Comparison of ENCODE assay signal across 16 cellular contexts in the genomic region with DNA sequence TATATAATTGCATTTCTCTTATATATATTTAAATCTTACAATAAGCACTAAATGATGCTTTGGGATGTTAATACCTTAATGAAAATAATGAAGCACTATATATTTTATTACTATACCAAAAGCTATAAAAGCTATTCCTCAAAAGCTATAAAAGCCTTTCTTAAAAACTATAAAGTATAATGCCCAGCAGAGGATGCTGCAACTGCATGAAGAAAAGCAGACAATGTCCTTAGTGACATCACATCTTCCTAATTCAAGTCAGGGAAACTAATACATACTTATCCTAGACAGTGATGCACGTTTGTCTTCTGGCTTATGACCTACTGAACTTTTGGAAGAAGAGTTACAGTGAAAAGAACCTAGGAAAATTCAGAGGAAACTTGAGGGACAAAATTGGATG. TPM values are rescaled to one million over a fixed set of nuclear protein-coding genes. Genes with fewer than 3 reads are reported as not detected.
DNase-seq lines count a peak whose midpoint lies in the region; ATAC-seq, FAIRE-seq and TF ChIP-seq lines count a peak whose summit lies in the region.
"Had no signal": no experiment of that assay in that cellular context is flagged by ENCODE, and none has a peak within 500 bp of the region (broad histone marks: within the 10 kb centered on the region; RNA-seq: fewer than 3 reads in every experiment).

No MANE protein-coding gene starts in this region.

- FAIRE-seq in D721Med (lab: Jason Lieb, UNC) (no peak), TTC549 (lab: Jason Lieb, UNC) (peak; percentile 26)
- FAIRE-seq: islet of Langerhans had no signal

- CTCF ChIA-PET in HEK293 (lab: Yijun Ruan, JAX), result interaction anchor here (0.6 to 3.8 kb wide), 7 partner anchors 9 to 314 kb away, joined by 3 to 37 read pairs (median 3); no protein-coding TSS in a partner anchor

- no peaks in the 10 kb centered on the region for H3K36me3 ChIP-seq in HEK293 (ENCODE audit: control insufficient read depth in 2 of 2, insufficient read depth in 1 of 2, low read length in 2 of 2)
- no peaks in the 10 kb centered on the region for H3K36me3 ChIP-seq in psoas muscle (ENCODE audit: insufficient read depth in 1 of 2, low read depth in 1 of 2)
- H3K36me3 ChIP-seq: spleen, vagina had no signal

- no peak overlapping the region for H3K4me3 Mint-ChIP-seq in activated T-cell treated with anti-CD3 and anti-CD28 coated beads, Interleukin-2, amount 50 U/mL, for 72 hours
- H3K4me3 Mint-ChIP-seq: GM23338; naive thymus-derived CD8-positive, alpha-beta T cell; T-helper 1 cell treated with Interleukin-12 subunit alpha and Interleukin-12 subunit beta and Interleukin-4 antibody, amounts not matched to agents 30 μg/mL and 1 μg/mL, for 36 hours had no signal

- peaks cover 13% of the 10 kb centered on the region for H3K27me3 Mint-ChIP-seq in activated T-cell treated with anti-CD3 and anti-CD28 coated beads, Interleukin-2, amount 50 U/mL, for 72 hours (ENCODE audit: low read depth)

- H3K27ac Mint-ChIP-seq in activated T-cell treated with anti-CD3 and anti-CD28 coated beads, Interleukin-2, amount 50 U/mL, for 72 hours, result no peak overlapping the region
- H3K27ac Mint-ChIP-seq: GM23338; naive thymus-derived CD8-positive, alpha-beta T cell; T-helper 1 cell treated with Interleukin-12 subunit alpha and Interleukin-12 subunit beta and Interleukin-4 antibody, amounts not matched to agents 30 μg/mL and 1 μg/mL, for 36 hours had no signal

- TF ChIP-seq CTCF in D721Med (IDR thresholded peaks at IDR 0.05; ENCODE audit: insufficient read depth, missing control alignments) (peak; percentile 23), HEK293 (tag by site-specific recombination; IDR thresholded peaks at IDR 0.05) (peak; percentile 29; the same call in 1 of the 2 replicates), psoas muscle (IDR thresholded peaks at IDR 0.05) (no peak)

- H3K9me3 ChIP-seq in HEK293 (ENCODE audit: control insufficient read depth, insufficient read depth, low read depth, low read length), result no peaks in the 10 kb centered on the region
- H3K9me3 ChIP-seq in psoas muscle, result no peaks in the 10 kb centered on the region
- H3K9me3 ChIP-seq: vagina had no signal

- ATAC-seq in GM21825 (IDR thresholded peaks at IDR 0.05; ENCODE audit: unreplicated experiment) (no peak), psoas muscle (no peak)
- ATAC-seq in activated T-cell treated with anti-CD3 and anti-CD28 coated beads, Interleukin-2, amount 50 U/mL, for 72 hours (replicated peaks in 1 of 2), result no peak
- ATAC-seq: GM23338; naive thymus-derived CD8-positive, alpha-beta T cell had no signal

- 24 to 25% (median 25%) methylated on average over 1 of the region's 1 CpG for WGBS in psoas muscle, 3 donors

- H3K27ac ChIP-seq in HEK293 (ENCODE audit: extremely low read depth, low read depth, low read length), result no peak overlapping the region
- no peak overlapping the region for H3K27ac ChIP-seq in psoas muscle
- H3K27ac ChIP-seq: spleen, vagina had no signal

- peaks cover 0 to 2% (median 0%) of the 10 kb centered on the region in 3 donors for H3K27me3 ChIP-seq in psoas muscle (ENCODE audit: insufficient read depth in 3 of 3, low read length in 2 of 3)
- H3K27me3 ChIP-seq: vagina had no signal

- H3K9me3 Mint-ChIP-seq in activated T-cell treated with anti-CD3 and anti-CD28 coated beads, Interleukin-2, amount 50 U/mL, for 72 hours, result peaks cover 0 to 3% of the 10 kb centered on the region in 2 donors
- H3K9me3 Mint-ChIP-seq: GM23338; T-helper 1 cell treated with Interleukin-12 subunit alpha and Interleukin-12 subunit beta and Interleukin-4 antibody, amounts not matched to agents 30 μg/mL and 1 μg/mL, for 36 hours had no signal

- H3K36me3 Mint-ChIP-seq in activated T-cell treated with anti-CD3 and anti-CD28 coated beads, Interleukin-2, amount 50 U/mL, for 72 hours (ENCODE audit: insufficient read depth in 2 of 2), result peaks cover 0 to 2% of the 10 kb centered on the region in 2 donors

- no peak overlapping the region for H3K4me3 ChIP-seq in HEK293 (ENCODE audit: low read depth, low read length)
- H3K4me3 ChIP-seq in psoas muscle, result no peak overlapping the region
- H3K4me3 ChIP-seq: GM23338, spleen, vagina had no signal

- no peaks in the 10 kb centered on the region for H3K4me1 Mint-ChIP-seq in activated T-cell treated with anti-CD3 and anti-CD28 coated beads, Interleukin-2, amount 50 U/mL, for 72 hours (ENCODE audit: low read depth)
- H3K4me1 Mint-ChIP-seq: naive thymus-derived CD8-positive, alpha-beta T cell had no signal

- DNase-seq in D721Med (ENCODE audit: insufficient read length, low spot score), result no peak
- DNase-seq in hepatic stellate cell (ENCODE audit: low spot score), result peak; percentile 12
- no peak for DNase-seq in GM19240 (ENCODE audit: insufficient read length, low spot score)
- no peak for DNase-seq in psoas muscle
- no peak for DNase-seq in activated T-cell treated with anti-CD3 and anti-CD28 coated beads, Interleukin-2, amount 50 U/mL, for 72 hours
- DNase-seq: amygdala; naive thymus-derived CD8-positive, alpha-beta T cell; spleen had no signal

- intact Hi-C loops in psoas muscle (cut with DNase I), result no loop called here

- H3K4me1 ChIP-seq in HEK293 (ENCODE audit: control insufficient read depth, insufficient read depth, low read length) (no peaks in the 10 kb centered on the region), psoas muscle (no peaks in the 10 kb centered on the region)
- H3K4me1 ChIP-seq: spleen, vagina had no signal

- POLR2A ChIA-PET in HEK293 (lab: Yijun Ruan, JAX), result no interaction called here

TF ChIP-seq in HEK293, 187 proteins besides CTCF, POLR2A, EP300 and RAD21 (continues in another document):
- TF ChIP-seq ZNF10 (tag by site-specific recombination; IDR thresholded peaks at IDR 0.05) (no peak), ZNF776 (tag by site-specific recombination; IDR thresholded peaks at IDR 0.05; ENCODE audit: borderline replicate concordance) (no peak), HIC1 (tag by site-specific recombination; IDR thresholded peaks at IDR 0.05) (no peak), ZNF18 (tag by site-specific recombination; IDR thresholded peaks at IDR 0.05) (no peak), ZNF155 (tag by site-specific recombination; IDR thresholded peaks at IDR 0.05) (no peak), ZNF169 (tag by site-specific recombination; IDR thresholded peaks at IDR 0.05) (no peak), ZNF600 (tag by site-specific recombination; IDR thresholded peaks at IDR 0.05) (no peak), ZNF19 (tag by site-specific recombination; IDR thresholded peaks at IDR 0.05; ENCODE audit: low read depth) (no peak), ZNF266 (tag by site-specific recombination; IDR thresholded peaks at IDR 0.05; ENCODE audit: low read depth) (no peak), ZNF311 (tag by site-specific recombination; IDR thresholded peaks at IDR 0.05; ENCODE audit: borderline replicate concordance) (no peak), ZNF571 (tag by site-specific recombination; IDR thresholded peaks at IDR 0.05) (no peak), ZNF341 (tag by site-specific recombination; IDR thresholded peaks at IDR 0.05; ENCODE audit: low read depth) (no peak)
- TF ChIP-seq, protein P1, sequence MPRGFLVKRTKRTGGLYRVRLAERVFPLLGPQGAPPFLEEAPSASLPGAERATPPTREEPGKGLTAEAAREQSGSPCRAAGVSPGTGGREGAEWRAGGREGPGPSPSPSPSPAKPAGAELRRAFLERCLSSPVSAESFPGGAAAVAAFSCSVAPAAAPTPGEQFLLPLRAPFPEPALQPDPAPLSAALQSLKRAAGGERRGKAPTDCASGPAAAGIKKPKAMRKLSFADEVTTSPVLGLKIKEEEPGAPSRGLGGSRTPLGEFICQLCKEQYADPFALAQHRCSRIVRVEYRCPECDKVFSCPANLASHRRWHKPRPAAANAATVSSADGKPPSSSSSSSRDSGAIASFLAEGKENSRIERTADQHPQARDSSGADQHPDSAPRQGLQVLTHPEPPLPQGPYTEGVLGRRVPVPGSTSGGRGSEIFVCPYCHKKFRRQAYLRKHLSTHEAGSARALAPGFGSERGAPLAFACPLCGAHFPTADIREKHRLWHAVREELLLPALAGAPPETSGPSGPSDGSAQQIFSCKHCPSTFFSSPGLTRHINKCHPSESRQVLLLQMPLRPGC (tag by site-specific recombination; IDR thresholded peaks at IDR 0.05), result no peak

RNA-seq across cellular contexts. Expression of gene C1orf185, which starts 13.6 kb away (rescaled TPM):
- not detected for total RNA-seq in psoas muscle
- not detected for polyA plus RNA-seq in psoas muscle
- total RNA-seq in activated T-cell treated with anti-CD3 and anti-CD28 coated beads, Interleukin-2, amount 50 U/mL, for 72 hours, result not detected
- total RNA-seq: GM23338; M059J; naive thymus-derived CD8-positive, alpha-beta T cell; spleen; vagina had no signal
- polyA plus RNA-seq: GM23338; naive thymus-derived CD8-positive, alpha-beta T cell; spleen had no signal
